In genomic region chr9:137188490-137189296, GRCh38 we compare ENCODE assay signal across 1 cellular context.
TF ChIP-seq lines count a peak whose summit lies in the region.

TSS of gene ANAPC2 (minus strand) at chr9:137188560. CDS start at chr9:137188532, 28 bp downstream.
TSS of gene SSNA1 (plus strand) at chr9:137188676. CDS start at chr9:137188727, 51 bp downstream.

TF ChIP-seq in HepG2, 621 proteins besides CTCF, POLR2A, EP300 and RAD21 (continued from another document):
- TF ChIP-seq AKNA (CRISPR knock-in tag; IDR thresholded peaks at IDR 0.05; ENCODE audit: borderline replicate concordance) (no peak), ZBTB39 (CRISPR knock-in tag; IDR thresholded peaks at IDR 0.05) (0 out of 2 replicates have a peak, but pooled peaks have one; percentile 23), CENPT (CRISPR knock-in tag; IDR thresholded peaks at IDR 0.05; ENCODE audit: low read depth) (0 out of 2 replicates have a peak, but pooled peaks have one; percentile 83), ZSCAN9 (CRISPR knock-in tag; IDR thresholded peaks at IDR 0.05; ENCODE audit: borderline replicate concordance) (0 out of 2 replicates have a peak, but pooled peaks have one; percentile 58), KDM5A (IDR thresholded peaks at IDR 0.05; ENCODE audit: borderline replicate concordance, low read length) (peak; percentile 87; the same call in 1 of the 2 replicates), ZNF775 (CRISPR knock-in tag; IDR thresholded peaks at IDR 0.05; ENCODE audit: borderline replicate concordance) (no peak), ZBED4 (CRISPR knock-in tag; IDR thresholded peaks at IDR 0.05; ENCODE audit: borderline replicate concordance) (peak; percentile 49; the same call in 1 of the 2 replicates), ZNF337 (CRISPR knock-in tag; IDR thresholded peaks at IDR 0.05; ENCODE audit: borderline replicate concordance, low read depth) (no peak), ARNTL (CRISPR knock-in tag; IDR thresholded peaks at IDR 0.05) (no peak), ZNF33A (CRISPR knock-in tag; IDR thresholded peaks at IDR 0.05; ENCODE audit: borderline replicate concordance) (no peak), CENPX (CRISPR knock-in tag; IDR thresholded peaks at IDR 0.05) (no peak), HES4 (CRISPR knock-in tag; IDR thresholded peaks at IDR 0.05; ENCODE audit: borderline replicate concordance) (peak; percentile 71; the same call in 1 of the 2 replicates), ZNF552 (CRISPR knock-in tag; IDR thresholded peaks at IDR 0.05; ENCODE audit: borderline replicate concordance) (no peak), MEIS2 (CRISPR knock-in tag; IDR thresholded peaks at IDR 0.05) (no peak), U2AF1 (optimal IDR thresholded peaks at IDR 0.05; ENCODE audit: low read depth, low read length) (no peak), ZNF101 (CRISPR knock-in tag; IDR thresholded peaks at IDR 0.05; ENCODE audit: borderline replicate concordance, low read depth) (no peak), SKIL (CRISPR knock-in tag; IDR thresholded peaks at IDR 0.05; ENCODE audit: borderline replicate concordance) (peak; percentile 79), ZNF138 (CRISPR knock-in tag; IDR thresholded peaks at IDR 0.05; ENCODE audit: low read depth) (peak; percentile 53; the same call in 1 of the 2 replicates), E2F5 (CRISPR knock-in tag; conservative IDR thresholded peaks at IDR 0.05) (0 out of 2 replicates have a peak, but pooled peaks have one; percentile 18), REL (CRISPR knock-in tag; conservative IDR thresholded peaks at IDR 0.05) (no peak), CREB3 (CRISPR knock-in tag; IDR thresholded peaks at IDR 0.05) (0 out of 2 replicates have a peak, but pooled peaks have one; percentile 18), TOE1 (CRISPR knock-in tag; IDR thresholded peaks at IDR 0.05) (no peak), ZNF709 (CRISPR knock-in tag; IDR thresholded peaks at IDR 0.05) (peak; percentile 88), RFX3 (CRISPR knock-in tag; IDR thresholded peaks at IDR 0.05) (no peak), ZNF576 (CRISPR knock-in tag; IDR thresholded peaks at IDR 0.05) (peak; percentile 69; the same call in 1 of the 2 replicates), POLR2AphosphoS2 (IDR thresholded peaks at IDR 0.05; ENCODE audit: low read depth, low read length) (no peak), HNF4A (CRISPR knock-in tag; IDR thresholded peaks at IDR 0.05) (0 out of 2 replicates have a peak, but pooled peaks have one; percentile 11), ZFX (CRISPR knock-in tag; IDR thresholded peaks at IDR 0.05; ENCODE audit: low read depth) (peak; percentile 93), ZHX1 (CRISPR knock-in tag; IDR thresholded peaks at IDR 0.05; ENCODE audit: low read depth) (peak; percentile 98), ZNF598 (CRISPR knock-in tag; IDR thresholded peaks at IDR 0.05; ENCODE audit: borderline replicate concordance) (no peak), SSRP1 (CRISPR knock-in tag; IDR thresholded peaks at IDR 0.05) (no peak), RBM39 (IDR thresholded peaks at IDR 0.05; ENCODE audit: low read depth, low read length, poor library complexity, severe bottlenecking) (peak; percentile 45), CHD2 (IDR thresholded peaks at IDR 0.05; ENCODE audit: low read depth, low read length) (no peak; the same call in 1 of the 2 replicates), ZNF263 (CRISPR knock-in tag; IDR thresholded peaks at IDR 0.05) (peak; percentile 98), ZNF18 (CRISPR knock-in tag; IDR thresholded peaks at IDR 0.05; ENCODE audit: insufficient replicate concordance) (peak; percentile 75), ZNF160 (CRISPR knock-in tag; IDR thresholded peaks at IDR 0.05) (peak; percentile 21; the same call in 1 of the 2 replicates), THYN1 (CRISPR knock-in tag; IDR thresholded peaks at IDR 0.05; ENCODE audit: borderline replicate concordance, low read depth) (no peak), NR0B2 (CRISPR knock-in tag; IDR thresholded peaks at IDR 0.05) (peak; percentile 67; the same call in 1 of the 2 replicates), PHF8 (CRISPR knock-in tag; IDR thresholded peaks at IDR 0.05) (peak; percentile 91)
TF ChIP-seq in HepG2: peak in this region for 312.
